Comparison of ENCODE assay signal across 8 cellular contexts in the genomic region with DNA sequence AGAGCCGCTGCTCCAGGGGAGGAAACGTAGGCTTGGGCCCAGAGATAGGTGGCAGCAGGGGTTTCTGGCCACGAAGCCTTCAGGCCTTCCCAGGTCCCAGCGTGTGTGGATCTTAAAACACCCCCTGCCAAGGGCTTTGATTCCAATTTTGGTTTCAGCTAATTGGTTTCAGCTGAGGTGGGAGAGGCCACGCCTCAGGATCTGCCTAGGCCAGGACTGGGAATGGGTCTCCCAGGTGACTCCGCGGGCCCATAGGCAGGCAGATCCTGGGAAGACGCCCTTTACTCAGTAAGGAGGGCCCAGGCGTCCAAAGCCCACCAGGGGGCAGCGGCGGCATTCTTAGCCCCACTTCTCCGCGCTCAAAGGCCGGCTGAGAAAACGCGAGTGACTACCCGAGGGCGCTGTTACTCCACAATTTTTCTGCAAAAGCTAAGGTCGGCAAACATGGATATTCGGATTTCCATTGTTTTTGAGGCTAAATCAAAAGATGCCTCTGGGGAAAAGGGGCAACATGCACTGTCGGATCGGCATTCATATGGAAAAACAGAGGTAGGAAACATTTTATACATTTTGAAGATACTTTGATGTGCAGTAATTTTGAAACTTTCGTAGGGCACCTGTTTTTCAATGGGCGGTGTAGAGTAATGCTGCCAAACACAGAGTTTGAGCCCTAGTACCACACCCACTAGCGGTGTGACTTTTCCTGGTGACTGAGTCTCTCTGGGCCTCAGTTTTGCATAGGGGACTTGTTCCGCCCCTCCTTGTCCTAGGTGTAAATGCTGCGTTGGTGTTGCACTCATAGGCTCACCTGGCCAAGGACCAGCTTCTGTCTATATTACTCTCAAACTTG. TPM values are rescaled to one million over a fixed set of nuclear protein-coding genes. Genes with fewer than 3 reads are reported as not detected.
A peak's percentile ranks its signal among the peaks of the same experiment; 100 is the strongest.
DNase-seq lines count a peak whose midpoint lies in the region; ATAC-seq and TF ChIP-seq lines count a peak whose summit lies in the region.

No MANE protein-coding gene starts in this region.

- no peak overlapping the region for H3K4ac ChIP-seq in trophoblast cell (ENCODE audit: low read depth, low read length)

- peak; percentile 94 to 98 for ATAC-seq in upper lobe of left lung (ENCODE audit: low FRiP score in 2 of 2)

- no peak overlapping the region for H4K91ac ChIP-seq in trophoblast cell (ENCODE audit: low read depth, low read length)

- H3K9ac ChIP-seq in Loucy (ENCODE audit: low read depth, low read length, poor library complexity, severe bottlenecking) (no peak overlapping the region), SK-N-MC (ENCODE audit: insufficient read length) (no peak overlapping the region), trophoblast cell (ENCODE audit: low read length) (no peak overlapping the region)

- POLR2A ChIA-PET in HEK293 (lab: Yijun Ruan, JAX) = interaction anchor here (0.9 to 2.1 kb wide), 2 partner anchors 36 to 273 kb away, joined by 3 to 10 read pairs; no protein-coding TSS in a partner anchor

- DNase-seq in GM06990 (ENCODE audit: extremely low read depth, insufficient read length) (peak; percentile 66), SK-N-MC (ENCODE audit: low read depth, low spot score) (peak; percentile 58), head of caudate nucleus (peak; percentile 37 to 90 (median 78)), trophoblast cell (peak; percentile 86 to 93), upper lobe of left lung (peak; percentile 86 to 94)
- peak; percentile 68 for DNase-seq in activated naive CD4-positive, alpha-beta T cell treated with anti-CD3 and anti-CD28 coated beads, Interleukin-2, amount 50 U/mL, for 16 hours

- no peak overlapping the region for H3K14ac ChIP-seq in trophoblast cell (ENCODE audit: low read length)

- no peak for TF ChIP-seq EP300 in upper lobe of left lung (IDR thresholded peaks at IDR 0.05)

- H3F3A ChIP-seq in Loucy (ENCODE audit: low read depth) = no peaks in the 10 kb centered on the region

- intact Hi-C loops in head of caudate nucleus (cut with DNase I) = loop anchor here (10.0 kb wide), 1 partner anchor 387 kb away; no protein-coding TSS in a partner anchor

- H3K9me3 ChIP-seq in HEK293 (ENCODE audit: control insufficient read depth, insufficient read depth, low read depth, low read length) (no peaks in the 10 kb centered on the region), Loucy (ENCODE audit: insufficient read depth, low read depth, low read length) (no peaks in the 10 kb centered on the region), SK-N-MC (ENCODE audit: low read depth, low read length) (no peaks in the 10 kb centered on the region), trophoblast cell (ENCODE audit: insufficient read depth, low read depth, low read length) (no peaks in the 10 kb centered on the region), upper lobe of left lung (no peaks in the 10 kb centered on the region)

- no peak overlapping the region for H4K12ac ChIP-seq in trophoblast cell (ENCODE audit: low read depth, low read length)

- H3K36me3 ChIP-seq in GM06990 (ENCODE audit: control insufficient read depth, insufficient read depth, low read length) = no peaks in the 10 kb centered on the region
- no peaks in the 10 kb centered on the region for H3K36me3 ChIP-seq in HEK293 (ENCODE audit: control insufficient read depth in 2 of 2, insufficient read depth in 1 of 2, low read length in 2 of 2)
- no peaks in the 10 kb centered on the region for H3K36me3 ChIP-seq in Loucy (ENCODE audit: insufficient read depth, low read length)
- H3K36me3 ChIP-seq in SK-N-MC (ENCODE audit: insufficient read depth, low read length) = no peaks in the 10 kb centered on the region
- no peaks in the 10 kb centered on the region for H3K36me3 ChIP-seq in trophoblast cell (ENCODE audit: control insufficient read depth in 1 of 2, insufficient read depth in 2 of 2, low read length in 2 of 2)
- H3K36me3 ChIP-seq in upper lobe of left lung = no peaks in the 10 kb centered on the region

- H4K20me1 ChIP-seq in Loucy (ENCODE audit: insufficient read depth, low read length, poor library complexity, severe bottlenecking) = no peaks in the 10 kb centered on the region

- no peak overlapping the region for H3K23ac ChIP-seq in trophoblast cell (ENCODE audit: low read length)

- no peak overlapping the region for H3K27ac ChIP-seq in HEK293 (ENCODE audit: extremely low read depth, low read depth, low read length)
- no peak overlapping the region for H3K27ac ChIP-seq in SK-N-MC
- no peak overlapping the region for H3K27ac ChIP-seq in trophoblast cell (ENCODE audit: low read depth, low read length)
- no peak overlapping the region for H3K27ac ChIP-seq in upper lobe of left lung

- H2AFZ ChIP-seq in Loucy (ENCODE audit: low read length) = peak overlapping the region; percentile 78; the same call in 1 of the 2 replicates
- H2AFZ ChIP-seq in trophoblast cell (ENCODE audit: insufficient read depth, low read length, poor library complexity) = no peak overlapping the region

- no peaks in the 10 kb centered on the region for H3K79me1 ChIP-seq in trophoblast cell (ENCODE audit: low read length)

- CTCF ChIA-PET in HEK293 (lab: Yijun Ruan, JAX) = interaction anchor here (0.5 to 3.4 kb wide), 64 partner anchors 8 to 1193 kb away, joined by 3 to 48 read pairs (median 4); partner anchors contain the start of genes CCN1, DDAH1 and ZNHIT6

- no peak overlapping the region for H2BK12ac ChIP-seq in trophoblast cell (ENCODE audit: low read length)

- no peak for TF ChIP-seq POLR2A in upper lobe of left lung (IDR thresholded peaks at IDR 0.05)

- TF ChIP-seq CTCF in GM06990 (IDR thresholded peaks at IDR 0.05; ENCODE audit: insufficient read depth, low read length, poor library complexity, severe bottlenecking) (peak; percentile 96), HEK293 (tag by site-specific recombination; IDR thresholded peaks at IDR 0.05) (peak; percentile 97), Loucy (conservative IDR thresholded peaks at IDR 0.05; ENCODE audit: low read length) (peak; percentile 99), upper lobe of left lung (IDR thresholded peaks at IDR 0.05) (peak; percentile 88 to 98 (median 92))

- WGBS in trophoblast cell (ENCODE audit: extremely low coverage, insufficient coverage, insufficient read length) = no CpG with 5 or more reads among the region's 27 CpGs
- WGBS in upper lobe of left lung, 2 donors = 19 to 30% methylated on average over 18 to 27 of the region's 27 CpGs

- no peak overlapping the region for H3K18ac ChIP-seq in trophoblast cell (ENCODE audit: low read length)

- peak overlapping the region; percentile 28; the same call in 1 of the 2 replicates for H3K4me3 ChIP-seq in GM06990 (replicated peaks; ENCODE audit: low read depth, low read length)
- H3K4me3 ChIP-seq in HEK293 (ENCODE audit: low read depth, low read length) = no peak overlapping the region
- H3K4me3 ChIP-seq in Loucy (ENCODE audit: low read length, poor library complexity, severe bottlenecking) = peak overlapping the region; percentile 50
- peak overlapping the region; percentile 51 for H3K4me3 ChIP-seq in SK-N-MC
- H3K4me3 ChIP-seq in trophoblast cell (ENCODE audit: low read depth, low read length) = no peak overlapping the region
- peak overlapping the region in 1 of 4 donors; percentile 15 for H3K4me3 ChIP-seq in upper lobe of left lung

- H2AK5ac ChIP-seq in trophoblast cell (ENCODE audit: low read length) = no peak overlapping the region

- H3K79me2 ChIP-seq in Loucy (ENCODE audit: insufficient read depth, low read length) = no peaks in the 10 kb centered on the region
- H3K79me2 ChIP-seq in trophoblast cell (ENCODE audit: control insufficient read depth, insufficient read depth, low read length, poor library complexity) = no peaks in the 10 kb centered on the region

- H3K4me1 ChIP-seq in HEK293 (ENCODE audit: control insufficient read depth, insufficient read depth, low read length) = 0 out of 2 replicates have a peak, but pooled peaks cover 3% of the 10 kb centered on the region
- H3K4me1 ChIP-seq in Loucy (ENCODE audit: insufficient read depth, low read length, poor library complexity, severe bottlenecking) = no peaks in the 10 kb centered on the region
- no peaks in the 10 kb centered on the region for H3K4me1 ChIP-seq in trophoblast cell (ENCODE audit: control insufficient read depth in 1 of 2, insufficient read depth in 2 of 2, low read length in 2 of 2)
- H3K4me1 ChIP-seq in upper lobe of left lung = peaks cover 3 to 13% (median 9%) of the 10 kb centered on the region in 4 donors

- H2BK5ac ChIP-seq in trophoblast cell (ENCODE audit: low read depth, low read length, poor library complexity) = no peak overlapping the region

- H2BK120ac ChIP-seq in trophoblast cell (ENCODE audit: insufficient read depth, low read length, poor library complexity) = no peak overlapping the region

- H3K4me2 ChIP-seq in Loucy (ENCODE audit: low read depth, low read length, poor library complexity, severe bottlenecking) = peak overlapping the region; percentile 66
- no peak overlapping the region for H3K4me2 ChIP-seq in trophoblast cell (ENCODE audit: low read length)

- no peaks in the 10 kb centered on the region for H3K27me3 ChIP-seq in GM06990 (replicated peaks; ENCODE audit: control insufficient read depth, insufficient read depth, low read length)
- H3K27me3 ChIP-seq in Loucy (ENCODE audit: insufficient read depth, low read length, poor library complexity, severe bottlenecking) = no peaks in the 10 kb centered on the region
- no peaks in the 10 kb centered on the region for H3K27me3 ChIP-seq in trophoblast cell (ENCODE audit: insufficient read depth, low read length)
- H3K27me3 ChIP-seq in upper lobe of left lung = no peaks in the 10 kb centered on the region

- H4K8ac ChIP-seq in trophoblast cell (ENCODE audit: low read depth, low read length) = no peak overlapping the region

- no peaks in the 10 kb centered on the region for H3K9me2 ChIP-seq in Loucy (replicated peaks; ENCODE audit: low read depth, low read length)

TF ChIP-seq in HEK293, 187 proteins besides CTCF, POLR2A, EP300 and RAD21 (continues in another document):
- TF ChIP-seq ZNF558 (tag by site-specific recombination; IDR thresholded peaks at IDR 0.05) = 0 out of 2 replicates have a peak, but pooled peaks have one; percentile 20
- TF ChIP-seq ZNF223 (tag by site-specific recombination; IDR thresholded peaks at IDR 0.05) = no peak
- TF ChIP-seq KLF10 (tag by site-specific recombination; IDR thresholded peaks at IDR 0.05) = peak; percentile 44; the same call in 1 of the 2 replicates
- TF ChIP-seq ZNF610 (tag by site-specific recombination; IDR thresholded peaks at IDR 0.05; ENCODE audit: borderline replicate concordance) = 0 out of 2 replicates have a peak, but pooled peaks have one; percentile 53
- TF ChIP-seq ZNF561 (tag by site-specific recombination; IDR thresholded peaks at IDR 0.05; ENCODE audit: borderline replicate concordance) = peak; percentile 58; the same call in 1 of the 2 replicates
- TF ChIP-seq ZNF76 (tag by site-specific recombination; IDR thresholded peaks at IDR 0.05; ENCODE audit: borderline replicate concordance, low read depth) = peak; percentile 25; the same call in 1 of the 2 replicates
- no peak for TF ChIP-seq ZNF221 (tag by site-specific recombination; IDR thresholded peaks at IDR 0.05; ENCODE audit: borderline replicate concordance)
- peak; percentile 78 for TF ChIP-seq ZNF2 (tag by site-specific recombination; IDR thresholded peaks at IDR 0.05)

RNA-seq across cellular contexts. Expression of gene BCL10, which starts 31.8 kb away (rescaled TPM):
- polyA plus RNA-seq in trophoblast cell (2013) = 13.1 and 13.6 TPM in 2 replicates
- 10 to 100 TPM; 14.5 to 31.0 (median 20.4) TPM for total RNA-seq in upper lobe of left lung

RNA-seq across cellular contexts. Expression of gene C1orf52, which starts 48.8 kb away (rescaled TPM):
- polyA plus RNA-seq in trophoblast cell (2013) = 34.4 TPM in 2 replicates
- 10 to 100 TPM; 12.9 to 89.1 (median 17.9) TPM for total RNA-seq in upper lobe of left lung

Comparison
In these comparisons a context has a peak if more than half of its experiments do, and no peak if none do; other contexts are left out.
1. H3K4me3 ChIP-seq: peak in GM06990 (single experiment), Loucy (single experiment) and SK-N-MC (single experiment); none in HEK293 (single experiment) and trophoblast cell (single experiment).
2. Peak in every context shown above with its lines, with median percentiles within 50 percentile points of each other: DNase-seq and CTCF ChIP-seq.